ENCODE assay signal across 8 cellular contexts in the genomic region with DNA sequence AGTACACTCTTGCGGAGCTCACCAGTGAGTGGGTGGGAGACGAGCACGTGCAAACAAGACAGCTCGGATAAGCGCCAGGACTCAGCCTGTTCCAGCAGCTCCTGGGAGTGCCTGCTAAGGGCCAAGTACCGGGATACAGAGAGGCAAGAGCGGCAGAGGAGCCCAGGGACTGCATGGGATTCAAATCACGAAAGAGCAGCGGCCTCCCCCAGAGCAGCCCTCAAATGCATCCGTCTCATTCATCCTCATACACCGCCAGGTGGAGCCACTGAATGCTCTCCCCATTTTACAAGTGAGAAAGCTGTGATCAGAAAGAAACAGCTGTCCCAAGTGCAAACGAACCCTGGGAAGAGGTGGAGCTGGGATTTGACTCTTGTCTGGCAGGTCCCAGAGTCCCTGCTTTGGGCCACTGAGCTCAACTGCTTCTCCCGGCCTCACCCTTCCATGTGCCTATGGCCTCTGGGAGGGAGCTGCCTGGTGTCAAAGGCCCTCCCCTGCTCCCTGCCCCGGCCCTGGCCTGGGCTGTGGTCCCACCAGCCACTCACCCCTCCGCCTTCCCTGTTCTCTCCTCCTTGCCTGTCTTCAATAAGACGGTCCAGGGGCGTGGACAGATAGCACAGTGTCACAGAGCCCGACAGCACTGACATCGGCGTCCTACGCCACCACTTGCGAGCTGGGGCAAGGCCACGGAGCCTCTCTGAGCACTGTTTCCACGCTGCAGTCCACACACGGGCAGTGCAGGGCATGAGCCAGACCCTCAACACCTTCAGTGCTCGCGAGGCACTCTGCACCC.
DNase-seq lines count a peak whose midpoint lies in the region; ATAC-seq and TF ChIP-seq lines count a peak whose summit lies in the region.

No MANE protein-coding gene starts in this region.

- H3K36me3 Mint-ChIP-seq in immature natural killer cell, result no peaks in the 10 kb centered on the region

- H3K36me3 ChIP-seq in mammary epithelial cell (ENCODE audit: insufficient read depth, low read length), result no peaks in the 10 kb centered on the region

- no peak overlapping the region for H3K4me3 ChIP-seq in mammary epithelial cell (replicated peaks in 1 of 3; ENCODE audit: insufficient read depth in 1 of 3, low read depth in 2 of 3, low read length in 3 of 3)

- H3K4me1 Mint-ChIP-seq in immature natural killer cell, result peaks cover 8 to 12% of the 10 kb centered on the region in 2 donors

- peak; percentile 68 to 78 for TF ChIP-seq CTCF in mammary epithelial cell (conservative IDR thresholded peaks at IDR 0.05 in 1 of 2, IDR thresholded peaks at IDR 0.05 in 1 of 2; ENCODE audit: extremely low read depth in 1 of 2, insufficient read depth in 1 of 2, low read depth in 1 of 2, low read length in 2 of 2)

- H3K27ac Mint-ChIP-seq in immature natural killer cell, result peak overlapping the region in 1 of 6 donors; percentile 55

- CTCF ChIA-PET in mammary epithelial cell (lab: Charles Lee; ENCODE audit: low non-redundant PET), result interaction anchor here (0.5 to 1.4 kb wide), 13 partner anchors 11 to 639 kb away, joined by 3 to 8 read pairs (median 4); no protein-coding TSS in a partner anchor

- H3K27me3 Mint-ChIP-seq in immature natural killer cell (ENCODE audit: low read depth in 3 of 3), result peaks cover 0 to 3% (median 2%) of the 10 kb centered on the region in 3 donors

- peak overlapping the region; percentile 66 for H3K4me2 ChIP-seq in mammary epithelial cell (ENCODE audit: insufficient read depth, low read depth, low read length)

- no peaks in the 10 kb centered on the region for H4K20me1 ChIP-seq in mammary epithelial cell (ENCODE audit: insufficient read depth, low read length)

- BruUV-seq in mammary epithelial cell (replicated peaks; lab: Mats Ljungman, UMichigan), result no TSS peak

- no peaks in the 10 kb centered on the region for H3K9me3 Mint-ChIP-seq in immature natural killer cell

- in situ Hi-C loops in mammary epithelial cell (cut with MboI; ENCODE audit: low sequenced_read_pairs in 2 of 2), result no loop called here

- peak overlapping the region; percentile 27 for H3K27ac ChIP-seq in mammary epithelial cell (ENCODE audit: insufficient read depth, low read depth, low read length)

- WGBS in mammary epithelial cell (ENCODE audit: low coverage, missing lambda C conversion rate), result 53% methylated on average over 18 of the region's 27 CpGs

- H3K27me3 ChIP-seq in mammary epithelial cell (ENCODE audit: insufficient read depth, low read length), result no peaks in the 10 kb centered on the region

- no peaks in the 10 kb centered on the region for H3K79me2 ChIP-seq in mammary epithelial cell (ENCODE audit: insufficient read depth, low read length)

- no peak overlapping the region for H3K9ac ChIP-seq in mammary epithelial cell (ENCODE audit: insufficient read depth, low read length)

- no peaks in the 10 kb centered on the region for H3K9me3 ChIP-seq in mammary epithelial cell (replicated peaks; ENCODE audit: insufficient read depth, low read length)

- peaks cover 44% of the 10 kb centered on the region for H3K4me1 ChIP-seq in mammary epithelial cell (ENCODE audit: insufficient read depth, low read length)

- no peak overlapping the region for H3K4me3 Mint-ChIP-seq in immature natural killer cell

- peak overlapping the region; percentile 82 for H2AFZ ChIP-seq in mammary epithelial cell (ENCODE audit: low read depth, low read length)

- intact Hi-C loops in mammary epithelial cell (cut with micrococcal nuclease), result loop anchor here (1.0 kb wide), 4 partner anchors 29 to 665 kb away; no protein-coding TSS in a partner anchor

- ATAC-seq in GM19397 (IDR thresholded peaks at IDR 0.05; ENCODE audit: unreplicated experiment), result no peak

- DNase-seq in NCI-H748 (lab: John Stamatoyannopoulos, UW; ENCODE audit: unreplicated experiment) (peak; percentile 65), NCI-H748 treated with DMSO at 0.1 percent for 48 hours (lab: John Stamatoyannopoulos, UW) (no peak), NCI-H1092 treated with DMSO at 0.1 percent for 48 hours (lab: John Stamatoyannopoulos, UW) (peak; percentile 40), T-helper 22 cell (ENCODE audit: low read depth) (peak; percentile 18), mammary epithelial cell (peak; percentile 73), immature natural killer cell (peak; percentile 35 to 54 (median 53))
- peak; percentile 66 for DNase-seq in stimulated activated CD4-positive, alpha-beta T cell treated with anti-CD3 and anti-CD28 coated beads, Interleukin-15, amount 100 ng/mL, for 24 hours

- dilution Hi-C loops in mammary epithelial cell (cut with HindIII; ENCODE audit: low sequenced_read_pairs), result no loop called here
